In the genomic region with DNA sequence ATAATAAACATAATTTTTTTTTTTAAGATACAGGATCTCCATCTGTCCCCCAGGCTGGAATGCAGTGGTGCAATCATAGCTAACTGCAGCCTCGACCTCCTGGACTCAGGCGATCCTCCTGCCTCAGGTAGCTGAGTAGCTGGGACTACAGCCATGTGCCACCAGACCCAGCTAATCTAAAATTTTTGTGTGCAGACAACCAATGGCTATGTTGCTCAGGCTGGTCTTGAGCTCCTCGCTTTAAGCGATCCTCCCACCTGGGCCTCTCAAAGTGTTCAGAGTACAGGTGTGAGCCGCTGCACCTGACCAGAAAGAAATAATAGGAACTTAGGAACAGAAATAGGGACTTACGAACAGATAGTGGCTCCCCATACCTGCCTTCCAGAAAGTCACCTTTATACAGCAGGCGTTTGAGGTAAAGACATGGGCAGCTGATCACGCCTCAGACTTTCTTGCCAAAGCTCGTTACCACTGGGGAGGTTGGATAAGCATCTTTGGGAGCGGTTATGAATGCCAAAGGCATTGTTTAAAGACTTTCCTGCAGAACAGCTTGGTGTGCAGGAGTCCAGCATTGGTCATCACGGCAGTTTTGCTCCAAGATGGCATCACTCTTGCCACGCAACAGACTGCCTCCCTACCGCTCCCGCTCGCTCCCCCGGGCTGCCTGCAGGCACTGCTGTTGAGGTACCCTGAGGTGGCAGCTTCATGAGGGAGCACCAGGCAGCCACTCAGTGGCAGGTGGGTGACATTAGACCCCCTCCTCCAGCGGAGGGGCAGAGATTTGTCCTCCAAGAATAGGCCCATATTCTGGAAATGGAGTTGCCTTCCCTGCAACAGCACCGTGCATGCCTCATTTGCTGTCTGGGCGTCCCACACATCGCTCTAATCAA, we compare ENCODE assay signal across 1 cellular context.
TF ChIP-seq lines count a peak whose summit lies in the region.

No MANE protein-coding gene starts in this region.

TF ChIP-seq in H1, 55 proteins besides CTCF, POLR2A, EP300 and RAD21 (continued from another document):
- TF ChIP-seq, protein P1, sequence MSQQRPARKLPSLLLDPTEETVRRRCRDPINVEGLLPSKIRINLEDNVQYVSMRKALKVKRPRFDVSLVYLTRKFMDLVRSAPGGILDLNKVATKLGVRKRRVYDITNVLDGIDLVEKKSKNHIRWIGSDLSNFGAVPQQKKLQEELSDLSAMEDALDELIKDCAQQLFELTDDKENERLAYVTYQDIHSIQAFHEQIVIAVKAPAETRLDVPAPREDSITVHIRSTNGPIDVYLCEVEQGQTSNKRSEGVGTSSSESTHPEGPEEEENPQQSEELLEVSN (IDR thresholded peaks at IDR 0.05) = 0 out of 2 replicates have a peak, but pooled peaks have one; percentile 7
- no peak for TF ChIP-seq KDM1A (IDR thresholded peaks at IDR 0.05; ENCODE audit: borderline replicate concordance, low read length)
